In genomic region chr1:77513839-77514763, GRCh38 we compare ENCODE assay signal across 10 cellular contexts.
DNase-seq lines count a peak whose midpoint lies in the region; ATAC-seq and TF ChIP-seq lines count a peak whose summit lies in the region.
"Had no signal": no experiment of that assay in that cellular context is flagged by ENCODE, and none has a peak within 500 bp of the region (broad histone marks: within the 10 kb centered on the region; RNA-seq: fewer than 3 reads in every experiment).

No MANE protein-coding gene starts in this region.

- POLR2A ChIA-PET in activated CD8-positive, alpha-beta T cell treated with anti-CD3 and anti-CD28 coated beads for 36 hours (lab: Charles Lee): interaction anchor here (0.6 kb wide), 1 partner anchor 13 kb away, joined by 3 read pairs; no protein-coding TSS in a partner anchor

- DNase-seq in amniotic stem cell (lab: John Stamatoyannopoulos, UW) (peak; percentile 9), heart left ventricle (peak in 3 of 5 donors; percentile 14 to 36 (median 31)), posterior cingulate gyrus (peak in 6 of 10 donors; percentile 39 to 76 (median 50)), stomach (no peak)
- no peak for DNase-seq in effector CD4-positive, alpha-beta T cell
- no peak for DNase-seq in activated CD8-positive, alpha-beta T cell treated with anti-CD3 and anti-CD28 coated beads for 36 hours
- DNase-seq: NCI-H2029 had no signal

- H3K36me3 Mint-ChIP-seq in activated CD8-positive, alpha-beta T cell treated with anti-CD3 and anti-CD28 coated beads for 36 hours (ENCODE audit: low read depth): peaks cover 5% of the 10 kb centered on the region

- no peak for TF ChIP-seq CTCF in heart left ventricle (IDR thresholded peaks at IDR 0.05)
- TF ChIP-seq CTCF in activated CD8-positive, alpha-beta T cell treated with anti-CD3 and anti-CD28 coated beads for 36 hours (IDR thresholded peaks at IDR 0.05): no peak
- TF ChIP-seq CTCF in stomach (IDR thresholded peaks at IDR 0.05): no peak

- H3K27me3 ChIP-seq in heart left ventricle (no peaks in the 10 kb centered on the region), stomach (no peaks in the 10 kb centered on the region)

- CTCF ChIA-PET in activated CD8-positive, alpha-beta T cell treated with anti-CD3 and anti-CD28 coated beads for 36 hours (lab: Charles Lee): no interaction called here

- H3K4me3 ChIP-seq in heart left ventricle (no peak overlapping the region), stomach (no peak overlapping the region)

- H3K9me3 ChIP-seq in ES-I3 (ENCODE audit: control insufficient read depth, insufficient read depth, low read length): no peaks in the 10 kb centered on the region
- peaks cover 0 to 9% (median 2%) of the 10 kb centered on the region in 12 donors for H3K9me3 ChIP-seq in heart left ventricle
- H3K9me3 ChIP-seq in stomach: peaks cover 0 to 12% (median 8%) of the 10 kb centered on the region in 4 donors

- H3K4me3 Mint-ChIP-seq in activated CD8-positive, alpha-beta T cell treated with anti-CD3 and anti-CD28 coated beads for 36 hours: no peak overlapping the region
- H3K4me3 Mint-ChIP-seq: dendritic cell treated with granulocyte-macrophage colony-stimulating factor and Interleukin-4, amounts not matched to agents 40 ng/mL and 50 ng/mL, for 4 days had no signal

- TF ChIP-seq POLR2A in heart left ventricle (IDR thresholded peaks at IDR 0.05) (no peak), stomach (IDR thresholded peaks at IDR 0.05) (no peak)

- H3K4me1 Mint-ChIP-seq in activated CD8-positive, alpha-beta T cell treated with anti-CD3 and anti-CD28 coated beads for 36 hours (ENCODE audit: low read depth): no peaks in the 10 kb centered on the region

- peak overlapping the region; percentile 19; the same call in 1 of the 2 replicates for H3K9ac ChIP-seq in ES-I3 (ENCODE audit: low read depth, low read length)

- peaks cover 13% of the 10 kb centered on the region for H3K9me3 Mint-ChIP-seq in activated CD8-positive, alpha-beta T cell treated with anti-CD3 and anti-CD28 coated beads for 36 hours
- H3K9me3 Mint-ChIP-seq: dendritic cell treated with granulocyte-macrophage colony-stimulating factor and Interleukin-4, amounts not matched to agents 40 ng/mL and 50 ng/mL, for 4 days had no signal

- H3K27ac ChIP-seq in heart left ventricle: peak overlapping the region in 7 of 12 donors; percentile 8 to 62 (median 50)
- H3K27ac ChIP-seq in stomach: peak overlapping the region in 1 of 5 donors; percentile 59

- intact Hi-C loops in heart left ventricle (cut with DNase I): no loop called here
- intact Hi-C loops in posterior cingulate gyrus (cut with DNase I): loop anchor here (5.0 kb wide), 1 partner anchor 117 kb away; no protein-coding TSS in a partner anchor
- intact Hi-C loops in activated CD8-positive, alpha-beta T cell treated with anti-CD3 and anti-CD28 coated beads for 36 hours (cut with micrococcal nuclease): no loop called here
- intact Hi-C loops in stomach (cut with DNase I; ENCODE audit: low total_unique reads): no loop called here

- H3K27me3 Mint-ChIP-seq in activated CD8-positive, alpha-beta T cell treated with anti-CD3 and anti-CD28 coated beads for 36 hours: no peaks in the 10 kb centered on the region
- H3K27me3 Mint-ChIP-seq: dendritic cell treated with granulocyte-macrophage colony-stimulating factor and Interleukin-4, amounts not matched to agents 40 ng/mL and 50 ng/mL, for 4 days had no signal

- H3K4me1 ChIP-seq in ES-I3 (ENCODE audit: insufficient read depth, low read length): peaks cover 16% of the 10 kb centered on the region
- H3K4me1 ChIP-seq in heart left ventricle: peaks cover 0 to 28% (median 5%) of the 10 kb centered on the region in 12 donors
- peaks cover 0 to 13% (median 7%) of the 10 kb centered on the region in 4 donors for H3K4me1 ChIP-seq in stomach

- 56 to 62% (median 59%) methylated on average over 17 of the region's 17 CpGs for WGBS in heart left ventricle, 4 donors
- WGBS in stomach, 5 donors: 61 to 67% (median 64%) methylated on average over 14 to 17 of the region's 17 CpGs

- no peak overlapping the region for H3K27ac Mint-ChIP-seq in activated CD8-positive, alpha-beta T cell treated with anti-CD3 and anti-CD28 coated beads for 36 hours
- H3K27ac Mint-ChIP-seq: dendritic cell treated with granulocyte-macrophage colony-stimulating factor and Interleukin-4, amounts not matched to agents 40 ng/mL and 50 ng/mL, for 4 days had no signal

- ATAC-seq in heart left ventricle (peak in 2 of 4 donors; percentile 41 to 65), GM21390 (IDR thresholded peaks at IDR 0.05; ENCODE audit: unreplicated experiment) (no peak)
- no peak for ATAC-seq in activated CD8-positive, alpha-beta T cell treated with anti-CD3 and anti-CD28 coated beads for 36 hours

- TF ChIP-seq EP300 in stomach (IDR thresholded peaks at IDR 0.05): no peak

- no peaks in the 10 kb centered on the region for H3K36me3 ChIP-seq in ES-I3 (ENCODE audit: insufficient read depth, low read length)
- H3K36me3 ChIP-seq in heart left ventricle: no peaks in the 10 kb centered on the region
- no peaks in the 10 kb centered on the region for H3K36me3 ChIP-seq in stomach

Comparison
In these comparisons a context has a peak if more than half of its experiments do, and no peak if none do; other contexts are left out.
1. DNase-seq: peak in amniotic stem cell (single experiment), heart left ventricle (3 of 5) and posterior cingulate gyrus (6 of 10); none in effector CD4-positive, alpha-beta T cell (single experiment), activated CD8-positive, alpha-beta T cell treated with anti-CD3 and anti-CD28 coated beads for 36 hours (single experiment) and stomach (single experiment).